ENCODE assay signal across 8 cellular contexts in genomic region chr17:38351412-38352222, GRCh38. TPM values are rescaled to one million over a fixed set of nuclear protein-coding genes. Genes with fewer than 3 reads are reported as not detected.
DNase-seq lines count a peak whose midpoint lies in the region; ATAC-seq, FAIRE-seq and TF ChIP-seq lines count a peak whose summit lies in the region.

Gene SOCS7, plus strand, starts transcription at chr17:38351844. Its CDS starts 209 bp downstream, at chr17:38352053.

- no peaks in the 10 kb centered on the region for H3K36me3 Mint-ChIP-seq in T-cell

- POLR2A ChIA-PET in T-cell (lab: Charles Lee) = interaction anchor here in 1 of 2 donors (0.7 kb wide), 1 partner anchor 743 kb away, joined by 21 read pairs; no protein-coding TSS in a partner anchor

- peak within 1 kb of the TSS; percentile 21 to 92 (median 57) for H3K4me3 ChIP-seq in adrenal gland
- H3K4me3 ChIP-seq in upper lobe of right lung = peak within 1 kb of the TSS; percentile 81

- ATAC-seq in HG02798 (IDR thresholded peaks at IDR 0.05; ENCODE audit: poor library complexity, unreplicated experiment) (peak; percentile 91), T-cell (replicated peaks in 1 of 4) (peak; percentile 91 to 93 (median 92)), left cardiac atrium (peak; percentile 96 to 97), upper lobe of right lung (peak; percentile 97)

- no peak for FAIRE-seq in GM12891 (lab: Jason Lieb, UNC)

- peak within 1 kb of the TSS; percentile 94 to 96 for H3K27ac Mint-ChIP-seq in T-cell

- CTCF ChIA-PET in T-cell (lab: Charles Lee) = interaction anchor here (0.6 to 4.3 kb wide), 6 partner anchors 9 to 415 kb away, joined by 3 to 41 read pairs (median 4); no protein-coding TSS in a partner anchor

- H3K27ac ChIP-seq in adrenal gland = peak within 1 kb of the TSS in 4 of 5 donors; percentile 61 to 92 (median 90)
- H3K27ac ChIP-seq in upper lobe of right lung = peak within 1 kb of the TSS; percentile 84

- peak within 1 kb of the TSS; percentile 95 to 97 (median 95) for H3K4me3 Mint-ChIP-seq in T-cell

- peaks cover 45 to 46% (median 46%) of the 10 kb centered on the region in 3 donors for H3K4me1 Mint-ChIP-seq in T-cell

- H3K9me3 ChIP-seq in adrenal gland (replicated peaks in 1 of 3) = no peaks in the 10 kb centered on the region
- H3K9me3 ChIP-seq in upper lobe of right lung = no peaks in the 10 kb centered on the region

- TF ChIP-seq CTCF in adrenal gland (IDR thresholded peaks at IDR 0.05) = no peak
- no peak for TF ChIP-seq CTCF in upper lobe of right lung (IDR thresholded peaks at IDR 0.05)

- intact Hi-C loops in adrenal gland (cut with DNase I) = loop anchor here in 1 of 2 donors (5.0 kb wide), 1 partner anchor 66 kb away; no protein-coding TSS in a partner anchor
- intact Hi-C loops in left cardiac atrium (cut with DNase I) = loop anchor here in 1 of 2 donors (2.0 kb wide), 1 partner anchor 67 kb away; no protein-coding TSS in a partner anchor
- intact Hi-C loops in posterior vena cava (cut with DNase I) = loop anchor here (2.0 to 5.0 kb wide), 2 partner anchors 61 to 66 kb away; no protein-coding TSS in a partner anchor
- intact Hi-C loops in upper lobe of right lung (cut with DNase I) = no loop called here

- DNase-seq in GM12891 (ENCODE audit: insufficient read length, low spot score) = peak; percentile 89
- DNase-seq in NCI-H1436 (lab: John Stamatoyannopoulos, UW) = peak; percentile 97
- peak; percentile 77 to 95 (median 89) for DNase-seq in T-cell
- peak; percentile 92 to 96 (median 94) for DNase-seq in adrenal gland
- peak; percentile 96 for DNase-seq in left cardiac atrium
- peak; percentile 98 for DNase-seq in posterior vena cava (ENCODE audit: low spot score)
- DNase-seq in upper lobe of right lung = peak; percentile 97

- no peaks in the 10 kb centered on the region for H3K36me3 ChIP-seq in adrenal gland (replicated peaks in 1 of 2)
- H3K36me3 ChIP-seq in upper lobe of right lung = no peaks in the 10 kb centered on the region

- H3K9me3 Mint-ChIP-seq in T-cell = no peaks in the 10 kb centered on the region

- H3K27me3 ChIP-seq in adrenal gland (no peaks in the 10 kb centered on the region), upper lobe of right lung (no peaks in the 10 kb centered on the region)

- 3 to 9% (median 4%) methylated on average over 2 to 81 of the region's 84 CpGs for WGBS in adrenal gland, 4 donors

- no peaks in the 10 kb centered on the region for H3K27me3 Mint-ChIP-seq in T-cell

- peaks cover 7 to 42% of the 10 kb centered on the region in 2 donors for H3K4me1 ChIP-seq in adrenal gland (replicated peaks in 1 of 2)
- peaks cover 21% of the 10 kb centered on the region for H3K4me1 ChIP-seq in upper lobe of right lung

- TF ChIP-seq POLR2A in GM12891 (IDR thresholded peaks at IDR 0.05; ENCODE audit: low read depth, low read length) (peak; percentile 65; the same call in 1 of the 2 replicates), adrenal gland (IDR thresholded peaks at IDR 0.05) (peak; percentile 36 to 67)

TF ChIP-seq in GM12891, 5 proteins besides CTCF, POLR2A, EP300 and RAD21:
- TF ChIP-seq POLR2AphosphoS5 (IDR thresholded peaks at IDR 0.05; ENCODE audit: low read depth, low read length) = no peak
- TF ChIP-seq TAF1 (IDR thresholded peaks at IDR 0.05; ENCODE audit: low read depth, low read length) = no peak
- TF ChIP-seq POU2F2 (IDR thresholded peaks at IDR 0.05; ENCODE audit: low read depth, low read length) = no peak
- no peak for TF ChIP-seq PAX5 (IDR thresholded peaks at IDR 0.05; ENCODE audit: insufficient read depth, low read length, severe bottlenecking)
- no peak for TF ChIP-seq SPI1 (IDR thresholded peaks at IDR 0.05; ENCODE audit: low read depth, low read length)

RNA-seq across cellular contexts. Expression of gene SOCS7, which starts in this region (rescaled TPM):
- 5.3 TPM for polyA plus RNA-seq in GM12891 (2012; ENCODE audit: low read depth, missing spikeins)
- total RNA-seq in T-cell = 10 to 100 TPM; 18.9 to 24.5 (median 20.7) TPM
- 10 to 100 TPM; 17.2 to 51.3 (median 22.0) TPM for total RNA-seq in adrenal gland
- polyA plus RNA-seq in adrenal gland = 10 to 100 TPM in 1 of 3 donors, 1 to 10 TPM in 2; 2.7 to 18.4 (median 6.1) TPM
- total RNA-seq in left cardiac atrium = 10 to 100 TPM; 11.2 to 11.4 TPM
- 10 to 100 TPM; 12.2 to 15.3 TPM for total RNA-seq in posterior vena cava
- 23.7 TPM for total RNA-seq in upper lobe of right lung

Comparison
In these comparisons a context has a peak if more than half of its experiments do, and no peak if none do; other contexts are left out.
1. Peak in every context shown above with its lines: DNase-seq, ATAC-seq, H3K4me3 ChIP-seq and H3K27ac ChIP-seq.